Comparison of ENCODE assay signal across 9 cellular contexts in the genomic region with DNA sequence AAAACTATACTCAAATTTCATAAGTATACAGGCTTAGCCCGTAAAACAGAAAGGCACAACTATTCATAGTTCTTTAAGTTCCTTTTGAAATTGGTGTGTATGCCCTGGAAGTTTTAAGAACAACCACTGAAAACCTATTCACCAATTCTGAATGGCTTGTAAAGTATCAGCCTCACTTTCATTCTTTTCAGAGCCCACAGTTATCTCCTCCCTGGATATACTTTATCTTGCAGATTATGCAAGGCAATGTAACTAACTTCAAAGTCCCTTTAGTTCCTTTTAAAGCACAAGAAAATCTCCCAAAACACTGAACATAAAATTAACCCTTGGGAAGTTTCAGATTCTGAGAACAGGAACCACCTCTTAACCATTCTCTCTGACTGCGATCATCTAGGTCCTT. TPM values are rescaled to one million over a fixed set of nuclear protein-coding genes. Genes with fewer than 3 reads are reported as not detected.
DNase-seq lines count a peak whose midpoint lies in the region; ATAC-seq and TF ChIP-seq lines count a peak whose summit lies in the region.
"Had no signal": no experiment of that assay in that cellular context is flagged by ENCODE, and none has a peak within 500 bp of the region (broad histone marks: within the 10 kb centered on the region; RNA-seq: fewer than 3 reads in every experiment).

No MANE protein-coding gene starts in this region.

- intact Hi-C loops in Right ventricle myocardium superior (cut with DNase I) (no loop called here), MCF 10A (cut with micrococcal nuclease) (no loop called here), aorta (cut with DNase I) (no loop called here)

- H3K4me3 ChIP-seq in right atrium auricular region (peak overlapping the region; percentile 87 to 88), mesodermal cell (ENCODE audit: extremely low read depth, insufficient read depth, low read length, poor library complexity, severe bottlenecking) (peak overlapping the region; percentile 82), aorta (ENCODE audit: low read length in 2 of 2) (peak overlapping the region; percentile 46 to 91)

- H3K9me3 Mint-ChIP-seq in MCF 10A (ENCODE audit: unreplicated experiment), result no peaks in the 10 kb centered on the region

- H3K36me3 ChIP-seq in right atrium auricular region (no peaks in the 10 kb centered on the region), mesodermal cell (ENCODE audit: control insufficient read depth, insufficient read depth, low read length) (no peaks in the 10 kb centered on the region), aorta (ENCODE audit: control insufficient read depth in 1 of 2, insufficient read depth in 2 of 2, low read length in 1 of 2) (no peaks in the 10 kb centered on the region)

- CTCF ChIA-PET in MCF 10A (lab: Yijun Ruan, JAX), result no interaction called here

- H3K27ac ChIP-seq in right atrium auricular region (peak overlapping the region; percentile 90 to 91), mesodermal cell (ENCODE audit: low read depth, low read length, severe bottlenecking) (no peak overlapping the region), aorta (ENCODE audit: low read depth in 1 of 2, low read length in 2 of 2) (no peak overlapping the region)

- TF ChIP-seq CTCF in right atrium auricular region (IDR thresholded peaks at IDR 0.05) (no peak), MCF 10A (IDR thresholded peaks at IDR 0.05; ENCODE audit: unreplicated experiment) (no peak)

- peak overlapping the region; percentile 90 for H3K27ac Mint-ChIP-seq in MCF 10A (ENCODE audit: low read depth, unreplicated experiment)

- BruUV-seq in MCF 10A (replicated peaks; lab: Mats Ljungman, UMichigan), result TSS peak; percentile 38

- H3K27me3 Mint-ChIP-seq in MCF 10A (ENCODE audit: insufficient read depth, unreplicated experiment), result no peaks in the 10 kb centered on the region

- POLR2A ChIA-PET in MCF 10A (lab: Yijun Ruan, JAX), result interaction anchor here (1.0 kb wide), 1 partner anchor 14 kb away, joined by 4 read pairs; no protein-coding TSS in a partner anchor

- H3K4me3 Mint-ChIP-seq in MCF 10A (ENCODE audit: unreplicated experiment), result peak overlapping the region; percentile 90

- WGBS in mesodermal cell (ENCODE audit: insufficient coverage in 2 of 2), 2 experiments, result no CpG with 5 or more reads among the region's 2 CpGs
- WGBS in aorta, 2 donors, result 1 to 2% methylated on average over 2 of the region's 2 CpGs

- H3K4me1 Mint-ChIP-seq in MCF 10A (ENCODE audit: insufficient read depth, unreplicated experiment), result peaks cover 42% of the 10 kb centered on the region

- no peak for DNase-seq in right atrium auricular region (ENCODE audit: low spot score)
- no peak for DNase-seq in Right ventricle myocardium superior
- DNase-seq in MCF 10A (ENCODE audit: unreplicated experiment), result peak; percentile 1
- no peak for DNase-seq in aorta
- DNase-seq: MV-4-11 had no signal

- ATAC-seq in Right ventricle myocardium superior (ENCODE audit: poor library complexity), result no peak
- ATAC-seq in aorta (ENCODE audit: low FRiP score), result no peak
- ATAC-seq in HG03354 (IDR thresholded peaks at IDR 0.05; ENCODE audit: poor library complexity, severe bottlenecking, unreplicated experiment), result no peak
- ATAC-seq in HG02623 (IDR thresholded peaks at IDR 0.05; ENCODE audit: unreplicated experiment), result no peak
- no peak for ATAC-seq in HG03432 (IDR thresholded peaks at IDR 0.05; ENCODE audit: unreplicated experiment)

- H3K9me3 ChIP-seq in right atrium auricular region (no peaks in the 10 kb centered on the region), mesodermal cell (ENCODE audit: control insufficient read depth, low read length) (no peaks in the 10 kb centered on the region), aorta (ENCODE audit: control insufficient read depth, low read length) (no peaks in the 10 kb centered on the region)

- peaks cover 0 to 34% of the 10 kb centered on the region in 2 donors for H3K4me1 ChIP-seq in right atrium auricular region
- peaks cover 11% of the 10 kb centered on the region for H3K4me1 ChIP-seq in mesodermal cell (ENCODE audit: control insufficient read depth, insufficient read depth, low read length, poor library complexity, severe bottlenecking)
- H3K4me1 ChIP-seq in aorta (ENCODE audit: control insufficient read depth in 1 of 2, insufficient read depth in 2 of 2, low read length in 2 of 2), result peaks cover 0 to 4% of the 10 kb centered on the region in 2 donors

- H3K36me3 Mint-ChIP-seq in MCF 10A (ENCODE audit: insufficient read depth, unreplicated experiment), result no peaks in the 10 kb centered on the region

- no peaks in the 10 kb centered on the region for H3K27me3 ChIP-seq in right atrium auricular region
- H3K27me3 ChIP-seq in aorta (ENCODE audit: control insufficient read depth in 1 of 2, insufficient read depth in 2 of 2, low read length in 1 of 2), result no peaks in the 10 kb centered on the region

RNA-seq across cellular contexts. Expression of a gene that starts 1.1 kb away (rescaled TPM):
- total RNA-seq in right atrium auricular region (10 to 100 TPM; 29.2 to 34.5 TPM), Right ventricle myocardium superior (38.6 TPM), MCF 10A (2022) (24.9 and 25.3 TPM in 2 replicates), aorta (10 to 100 TPM; 31.8 to 33.8 TPM)
- 18.8 TPM for polyA plus RNA-seq in mesodermal cell (2013, experiment 1 of 2)
- 18.3 TPM for polyA plus RNA-seq in mesodermal cell (2013, experiment 2 of 2)
- polyA plus RNA-seq in aorta, result 1 to 10 TPM; 5.1 to 6.1 TPM

Comparison
In these comparisons a context has a peak if more than half of its experiments do, and no peak if none do; other contexts are left out.
1. H3K27ac ChIP-seq: peak in right atrium auricular region (2 of 2); none in mesodermal cell (single experiment) and aorta (0 of 2).
2. Peak in every context shown above with its lines, with median percentiles within 50 percentile points of each other: H3K4me3 ChIP-seq.